Comparison of ENCODE assay signal across 8 cellular contexts in the genomic region with DNA sequence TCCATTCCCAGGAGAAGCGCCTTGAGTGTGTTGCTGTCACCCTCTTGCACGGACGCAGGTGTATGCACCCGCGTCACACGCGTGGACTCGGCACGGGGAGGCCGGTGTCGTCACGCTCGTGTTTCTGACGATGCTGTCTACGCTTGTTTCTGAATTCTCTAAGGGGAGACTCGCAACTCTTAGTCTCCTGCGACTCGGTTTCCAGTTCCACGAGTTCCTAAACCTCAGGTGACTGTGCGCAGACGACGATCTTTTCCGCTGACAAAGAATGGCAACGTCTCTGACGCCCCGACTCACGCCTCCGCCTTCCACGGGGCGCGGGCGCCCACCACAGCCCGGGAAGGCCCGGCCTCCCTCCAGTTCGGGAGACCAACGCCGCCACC. TPM values are rescaled to one million over a fixed set of nuclear protein-coding genes. Genes with fewer than 3 reads are reported as not detected.
DNase-seq lines count a peak whose midpoint lies in the region; ATAC-seq and TF ChIP-seq lines count a peak whose summit lies in the region.

No MANE protein-coding gene starts in this region.

- H3K36me3 Mint-ChIP-seq in T-helper 1 cell treated with Interleukin-12 subunit alpha and Interleukin-12 subunit beta and Interleukin-4 antibody, amounts not matched to agents 30 μg/mL and 1 μg/mL, for 36 hours (ENCODE audit: low read depth), result peaks cover 29% of the 10 kb centered on the region
- H3K36me3 Mint-ChIP-seq in nephron progenitor cell (ENCODE audit: low read depth), result peaks cover 63% of the 10 kb centered on the region

- H3K9ac ChIP-seq in HCT116 (ENCODE audit: low read length), result peak overlapping the region; percentile 84

- H3K79me2 ChIP-seq in HCT116 (ENCODE audit: insufficient read depth, low read length), result peaks cover 77% of the 10 kb centered on the region

- TF ChIP-seq RAD21 in HCT116 (IDR thresholded peaks at IDR 0.05; ENCODE audit: low read depth), result no peak

- peak overlapping the region; percentile 96 for H3K4me3 Mint-ChIP-seq in T-helper 1 cell treated with Interleukin-12 subunit alpha and Interleukin-12 subunit beta and Interleukin-4 antibody, amounts not matched to agents 30 μg/mL and 1 μg/mL, for 36 hours
- H3K4me3 Mint-ChIP-seq in nephron progenitor cell, result peak overlapping the region; percentile 98

- peaks cover 16 to 25% of the 10 kb centered on the region in 2 experiments for H3K4me1 ChIP-seq in HCT116 (ENCODE audit: control insufficient read depth in 1 of 2, insufficient read depth in 2 of 2, low read length in 2 of 2)

- CTCF ChIA-PET in HCT116 (lab: Charles Lee), result no interaction called here

- peak overlapping the region; percentile 78 for H3K27ac ChIP-seq in HCT116 (ENCODE audit: low read depth, low read length)

- H3K4me1 Mint-ChIP-seq in T-helper 1 cell treated with Interleukin-12 subunit alpha and Interleukin-12 subunit beta and Interleukin-4 antibody, amounts not matched to agents 30 μg/mL and 1 μg/mL, for 36 hours (ENCODE audit: low read depth), result peaks cover 57% of the 10 kb centered on the region
- peaks cover 66% of the 10 kb centered on the region for H3K4me1 Mint-ChIP-seq in nephron progenitor cell

- DNase-seq in Ammon's horn (ENCODE audit: low spot score) (peak; percentile 57), HCT116 (ENCODE audit: low read depth, low spot score) (no peak), nephron progenitor cell (no peak)
- DNase-seq in stimulated activated CD4-positive, alpha-beta T cell treated with anti-CD3 and anti-CD28 coated beads, Interleukin-4, amount 100 ng/mL, for 24 hours, result no peak

- intact Hi-C loops in HCT116 (cut with micrococcal nuclease), result no loop called here

- peak overlapping the region; percentile 93 for H3K4me2 ChIP-seq in HCT116 (ENCODE audit: low read length)

- TF ChIP-seq CTCF in HCT116 (IDR thresholded peaks at IDR 0.05 in 2 of 3, conservative IDR thresholded peaks at IDR 0.05 in 1 of 3; ENCODE audit: borderline replicate concordance in 1 of 3, insufficient read depth in 1 of 3, low read depth in 2 of 3, low read length in 2 of 3) (no peak), nephron progenitor cell (IDR thresholded peaks at IDR 0.05) (no peak)

- peak overlapping the region; percentile 90 to 91 for H3K4me3 ChIP-seq in HCT116 (replicated peaks in 1 of 2; ENCODE audit: low read depth in 1 of 2, low read length in 2 of 2)

- H3K9me2 ChIP-seq in HCT116 (ENCODE audit: insufficient read depth), result no peaks in the 10 kb centered on the region

- no peaks in the 10 kb centered on the region for H3K27me3 ChIP-seq in HCT116 (ENCODE audit: insufficient read depth, low read length)

- ATAC-seq in HCT116, result no peak
- ATAC-seq in esophagus mucosa, result peak; percentile 5
- ATAC-seq in GM19328 (IDR thresholded peaks at IDR 0.05; ENCODE audit: unreplicated experiment), result no peak
- no peak for ATAC-seq in GM19397 (IDR thresholded peaks at IDR 0.05; ENCODE audit: unreplicated experiment)

- no peak for TF ChIP-seq POLR2A in HCT116 (IDR thresholded peaks at IDR 0.05; ENCODE audit: borderline replicate concordance, extremely low read depth, insufficient read depth, insufficient read length)

- H3K36me3 ChIP-seq in HCT116 (ENCODE audit: control insufficient read depth in 1 of 2, insufficient read depth in 2 of 2, low read length in 2 of 2), result peaks cover 0 to 2% of the 10 kb centered on the region in 2 experiments; a peak in 2 of 4 replicates

- no peaks in the 10 kb centered on the region; the same call in 1 of the 2 replicates for H4K20me1 ChIP-seq in HCT116 (ENCODE audit: insufficient read depth)

- no peak overlapping the region for H2AFZ ChIP-seq in HCT116 (ENCODE audit: low read depth, low read length, poor library complexity, severe bottlenecking)

- BruUV-seq in HCT116 (replicated peaks; lab: Mats Ljungman, UMichigan), result TSS peak; percentile 65

- RAD21 ChIA-PET in HCT116 (lab: Charles Lee; ENCODE audit: low non-redundant PET in 1 of 2, low total read pairs in 2 of 2, uncharacterized antibody in 2 of 2, unreplicated experiment in 2 of 2), result no interaction called here

- peak overlapping the region; percentile 96 for H3K27ac Mint-ChIP-seq in T-helper 1 cell treated with Interleukin-12 subunit alpha and Interleukin-12 subunit beta and Interleukin-4 antibody, amounts not matched to agents 30 μg/mL and 1 μg/mL, for 36 hours
- peak overlapping the region; percentile 100 for H3K27ac Mint-ChIP-seq in nephron progenitor cell

- no peaks in the 10 kb centered on the region for H3K27me3 Mint-ChIP-seq in T-helper 1 cell treated with Interleukin-12 subunit alpha and Interleukin-12 subunit beta and Interleukin-4 antibody, amounts not matched to agents 30 μg/mL and 1 μg/mL, for 36 hours (ENCODE audit: low read depth)
- no peaks in the 10 kb centered on the region for H3K27me3 Mint-ChIP-seq in nephron progenitor cell (ENCODE audit: low read depth, poor library complexity)

- no peaks in the 10 kb centered on the region for H3K9me3 ChIP-seq in HCT116 (ENCODE audit: control insufficient read depth in 1 of 2, insufficient read depth in 1 of 2, low read depth in 1 of 2, low read length in 2 of 2)

- H3K9me3 Mint-ChIP-seq in T-helper 1 cell treated with Interleukin-12 subunit alpha and Interleukin-12 subunit beta and Interleukin-4 antibody, amounts not matched to agents 30 μg/mL and 1 μg/mL, for 36 hours, result no peaks in the 10 kb centered on the region
- no peaks in the 10 kb centered on the region for H3K9me3 Mint-ChIP-seq in nephron progenitor cell

- POLR2A ChIA-PET in HCT116 (lab: Charles Lee), result interaction anchor here (1.3 kb wide), 1 partner anchor 15 kb away, joined by 6 read pairs; no protein-coding TSS in a partner anchor

TF ChIP-seq in HCT116, 20 proteins besides CTCF, POLR2A, EP300 and RAD21:
- no peak for TF ChIP-seq JUND (IDR thresholded peaks at IDR 0.05)
- no peak for TF ChIP-seq YY1 (IDR thresholded peaks at IDR 0.05; ENCODE audit: extremely low read depth, insufficient replicate concordance, low read depth, low read length)
- TF ChIP-seq, protein P1, sequence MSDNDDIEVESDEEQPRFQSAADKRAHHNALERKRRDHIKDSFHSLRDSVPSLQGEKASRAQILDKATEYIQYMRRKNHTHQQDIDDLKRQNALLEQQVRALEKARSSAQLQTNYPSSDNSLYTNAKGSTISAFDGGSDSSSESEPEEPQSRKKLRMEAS (IDR thresholded peaks at IDR 0.05), result peak; percentile 23; the same call in 1 of the 2 replicates
- TF ChIP-seq, protein P2, sequence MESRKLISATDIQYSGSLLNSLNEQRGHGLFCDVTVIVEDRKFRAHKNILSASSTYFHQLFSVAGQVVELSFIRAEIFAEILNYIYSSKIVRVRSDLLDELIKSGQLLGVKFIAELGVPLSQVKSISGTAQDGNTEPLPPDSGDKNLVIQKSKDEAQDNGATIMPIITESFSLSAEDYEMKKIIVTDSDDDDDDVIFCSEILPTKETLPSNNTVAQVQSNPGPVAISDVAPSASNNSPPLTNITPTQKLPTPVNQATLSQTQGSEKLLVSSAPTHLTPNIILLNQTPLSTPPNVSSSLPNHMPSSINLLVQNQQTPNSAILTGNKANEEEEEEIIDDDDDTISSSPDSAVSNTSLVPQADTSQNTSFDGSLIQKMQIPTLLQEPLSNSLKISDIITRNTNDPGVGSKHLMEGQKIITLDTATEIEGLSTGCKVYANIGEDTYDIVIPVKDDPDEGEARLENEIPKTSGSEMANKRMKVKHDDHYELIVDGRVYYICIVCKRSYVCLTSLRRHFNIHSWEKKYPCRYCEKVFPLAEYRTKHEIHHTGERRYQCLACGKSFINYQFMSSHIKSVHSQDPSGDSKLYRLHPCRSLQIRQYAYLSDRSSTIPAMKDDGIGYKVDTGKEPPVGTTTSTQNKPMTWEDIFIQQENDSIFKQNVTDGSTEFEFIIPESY (IDR thresholded peaks at IDR 0.05; ENCODE audit: extremely low read depth, insufficient replicate concordance, low read length), result no peak
- TF ChIP-seq EGR1 (IDR thresholded peaks at IDR 0.05; ENCODE audit: low read depth), result no peak
- TF ChIP-seq SIN3A (IDR thresholded peaks at IDR 0.05; ENCODE audit: low read depth), result no peak

RNA-seq across cellular contexts. Expression of a gene that starts 0.6 kb away (rescaled TPM):
- total RNA-seq in HCT116 (2021; ENCODE audit: unreplicated experiment) (37.8 TPM), esophagus mucosa (39.9 TPM)
- 25.3 and 27.4 TPM in 2 replicates for polyA plus RNA-seq in HCT116 (2012)

RNA-seq across cellular contexts. Expression of a gene that starts 7.8 kb away (rescaled TPM):
- total RNA-seq in HCT116 (2021; ENCODE audit: unreplicated experiment), result 9.1 TPM
- polyA plus RNA-seq in HCT116 (2012), result 5.7 and 6.4 TPM in 2 replicates
- total RNA-seq in esophagus mucosa, result 12.9 TPM

RNA-seq across cellular contexts. Expression of a gene that starts 22.7 kb away (rescaled TPM):
- total RNA-seq in HCT116 (2021; ENCODE audit: unreplicated experiment) (not detected), esophagus mucosa (not detected)
- polyA plus RNA-seq in HCT116 (2012), result not detected in 2 replicates
